Comparison of ENCODE assay signal across 11 cellular contexts in the genomic region with DNA sequence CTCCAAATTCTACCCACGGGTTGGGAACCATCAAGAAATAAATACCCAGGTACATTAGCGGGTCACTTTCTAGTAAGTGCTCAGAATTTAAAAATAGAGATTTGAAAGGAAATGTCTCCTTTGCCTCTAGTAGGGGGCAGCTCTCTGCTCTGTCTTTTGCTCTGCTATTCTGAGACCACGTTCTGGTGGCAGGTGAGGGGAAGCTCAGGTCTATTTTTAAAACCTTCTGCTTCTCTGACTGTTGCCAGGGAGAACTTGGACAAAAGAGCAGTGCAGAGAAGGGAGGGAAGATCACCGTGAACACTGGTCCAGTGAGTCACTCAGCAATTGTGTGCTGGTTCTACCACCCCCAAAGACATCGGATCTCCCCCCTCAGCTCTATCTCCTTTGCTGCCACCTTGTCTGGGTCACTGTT.
A peak's percentile ranks its signal among the peaks of the same experiment; 100 is the strongest.
DNase-seq lines count a peak whose midpoint lies in the region; ATAC-seq, FAIRE-seq and TF ChIP-seq lines count a peak whose summit lies in the region.
"Had no signal": no experiment of that assay in that cellular context is flagged by ENCODE, and none has a peak within 500 bp of the region (broad histone marks: within the 10 kb centered on the region; RNA-seq: fewer than 3 reads in every experiment).

No MANE protein-coding gene starts in this region.

- CTCF ChIA-PET in MCF 10A (lab: Yijun Ruan, JAX): interaction anchor here (0.6 to 1.2 kb wide), 7 partner anchors 10 to 961 kb away, joined by 3 to 4 read pairs (median 3); no protein-coding TSS in a partner anchor

- no peaks in the 10 kb centered on the region for H3K36me3 Mint-ChIP-seq in progenitor cell of endocrine pancreas (ENCODE audit: insufficient read depth)
- H3K36me3 Mint-ChIP-seq in MCF 10A (ENCODE audit: insufficient read depth, unreplicated experiment): no peaks in the 10 kb centered on the region

- H3K27me3 ChIP-seq in bronchial epithelial cell (ENCODE audit: control insufficient read depth, insufficient read depth, low read length): no peaks in the 10 kb centered on the region
- H3K27me3 ChIP-seq: neutrophil, vagina had no signal

- H3K27ac Mint-ChIP-seq in stimulated activated naive CD8-positive, alpha-beta T cell treated with anti-CD3 and anti-CD28 coated beads, Interleukin-15, amount 100 ng/mL, for 72 hours: no peak overlapping the region
- H3K27ac Mint-ChIP-seq in progenitor cell of endocrine pancreas: no peak overlapping the region
- H3K27ac Mint-ChIP-seq in MCF 10A (ENCODE audit: low read depth, unreplicated experiment): no peak overlapping the region

- POLR2A ChIA-PET in MCF 10A (lab: Yijun Ruan, JAX): no interaction called here

- DNase-seq in stimulated activated naive CD8-positive, alpha-beta T cell treated with anti-CD3 and anti-CD28 coated beads, Interleukin-15, Interleukin-2, amounts not matched to agents 100 U/mL and 50 U/mL, for 24 hours: no peak
- DNase-seq in stimulated activated naive CD8-positive, alpha-beta T cell treated with anti-CD3 and anti-CD28 coated beads, Interleukin-15, amount 100 ng/mL, for 72 hours: no peak
- DNase-seq in bronchial epithelial cell (ENCODE audit: low read depth) (peak; percentile 45), HK-2 (ENCODE audit: unreplicated experiment) (no peak), progenitor cell of endocrine pancreas (ENCODE audit: low spot score, unreplicated experiment) (no peak), MCF 10A (ENCODE audit: unreplicated experiment) (no peak)
- DNase-seq: DND-41 had no signal

- peak; percentile 23 for FAIRE-seq in bronchial epithelial cell (lab: Jason Lieb, UNC)

- intact Hi-C loops in MCF 10A (cut with micrococcal nuclease): no loop called here

- no peaks in the 10 kb centered on the region for H3K36me3 ChIP-seq in bronchial epithelial cell (ENCODE audit: control insufficient read depth, insufficient read depth, low read length)
- H3K36me3 ChIP-seq: neutrophil, vagina had no signal

- peaks cover 11% of the 10 kb centered on the region for H3K4me1 Mint-ChIP-seq in stimulated activated naive CD8-positive, alpha-beta T cell treated with anti-CD3 and anti-CD28 coated beads, Interleukin-15, amount 100 ng/mL, for 72 hours
- H3K4me1 Mint-ChIP-seq in progenitor cell of endocrine pancreas (ENCODE audit: low read depth) (no peaks in the 10 kb centered on the region), MCF 10A (ENCODE audit: insufficient read depth, unreplicated experiment) (no peaks in the 10 kb centered on the region)

- BruUV-seq in MCF 10A (replicated peaks; lab: Mats Ljungman, UMichigan): no TSS peak

- no peak overlapping the region for H3K4me3 Mint-ChIP-seq in stimulated activated naive CD8-positive, alpha-beta T cell treated with anti-CD3 and anti-CD28 coated beads, Interleukin-15, amount 100 ng/mL, for 72 hours
- H3K4me3 Mint-ChIP-seq in progenitor cell of endocrine pancreas (ENCODE audit: low read depth) (no peak overlapping the region), MCF 10A (ENCODE audit: unreplicated experiment) (no peak overlapping the region)

- ATAC-seq in stimulated activated naive CD8-positive, alpha-beta T cell treated with anti-CD3 and anti-CD28 coated beads, Interleukin-15, Interleukin-2, amounts not matched to agents 100 U/mL and 50 U/mL, for 24 hours: peak; percentile 28
- no peak for ATAC-seq in stimulated activated naive CD8-positive, alpha-beta T cell treated with anti-CD3 and anti-CD28 coated beads, Interleukin-15, amount 100 ng/mL, for 72 hours
- ATAC-seq in HG03066 (IDR thresholded peaks at IDR 0.05; ENCODE audit: low read depth, unreplicated experiment): peak; percentile 37
- ATAC-seq in HG03457 (IDR thresholded peaks at IDR 0.05; ENCODE audit: unreplicated experiment): no peak

- H3K4me3 ChIP-seq in bronchial epithelial cell (ENCODE audit: low read depth, low read length): no peak overlapping the region
- H3K4me3 ChIP-seq: vagina had no signal

- H3K9me3 Mint-ChIP-seq in stimulated activated naive CD8-positive, alpha-beta T cell treated with anti-CD3 and anti-CD28 coated beads, Interleukin-15, amount 100 ng/mL, for 72 hours: no peaks in the 10 kb centered on the region
- H3K9me3 Mint-ChIP-seq in progenitor cell of endocrine pancreas (ENCODE audit: low read depth) (no peaks in the 10 kb centered on the region), MCF 10A (ENCODE audit: unreplicated experiment) (no peaks in the 10 kb centered on the region)

- peaks cover 44% of the 10 kb centered on the region for H3K27me3 Mint-ChIP-seq in stimulated activated naive CD8-positive, alpha-beta T cell treated with anti-CD3 and anti-CD28 coated beads, Interleukin-15, amount 100 ng/mL, for 72 hours
- H3K27me3 Mint-ChIP-seq in progenitor cell of endocrine pancreas (peaks cover 13% of the 10 kb centered on the region), MCF 10A (ENCODE audit: insufficient read depth, unreplicated experiment) (peaks cover 3% of the 10 kb centered on the region)

- TF ChIP-seq CTCF in bronchial epithelial cell (IDR thresholded peaks at IDR 0.05; ENCODE audit: insufficient read depth, low read length, severe bottlenecking) (no peak), progenitor cell of endocrine pancreas (IDR thresholded peaks at IDR 0.05; ENCODE audit: unreplicated experiment) (no peak), MCF 10A (IDR thresholded peaks at IDR 0.05; ENCODE audit: unreplicated experiment) (no peak)

Comparison
In these comparisons a context has a peak if more than half of its experiments do, and no peak if none do; other contexts are left out.
1. ATAC-seq: peak in stimulated activated naive CD8-positive, alpha-beta T cell treated with anti-CD3 and anti-CD28 coated beads, Interleukin-15, Interleukin-2, amounts not matched to agents 100 U/mL and 50 U/mL, for 24 hours (single experiment) and HG03066 (single experiment); none in stimulated activated naive CD8-positive, alpha-beta T cell treated with anti-CD3 and anti-CD28 coated beads, Interleukin-15, amount 100 ng/mL, for 72 hours (single experiment) and HG03457 (single experiment).